19 cellular contexts compared by ENCODE assay signal in genomic region chr1:219801433-219801832, GRCh38.
A peak's percentile ranks its signal among the peaks of the same experiment; 100 is the strongest.
DNase-seq lines count a peak whose midpoint lies in the region; ATAC-seq and TF ChIP-seq lines count a peak whose summit lies in the region.
"Had no signal": no experiment of that assay in that cellular context is flagged by ENCODE, and none has a peak within 500 bp of the region (broad histone marks: within the 10 kb centered on the region; RNA-seq: fewer than 3 reads in every experiment).

No MANE protein-coding gene starts in this region.

- no peaks in the 10 kb centered on the region for H3K9me3 Mint-ChIP-seq in activated CD4-positive, alpha-beta T cell treated with anti-CD3 and anti-CD28 coated beads, Interleukin-2, amount 10 ng/mL, durations not matched to agents 24 days and 14 days
- H3K9me3 Mint-ChIP-seq in neural crest cell, result peaks cover 10% of the 10 kb centered on the region
- peaks cover 0 to 11% (median 4%) of the 10 kb centered on the region in 9 donors for H3K9me3 Mint-ChIP-seq in naive thymus-derived CD8-positive, alpha-beta T cell
- H3K9me3 Mint-ChIP-seq: CD14-positive monocyte, H9 had no signal

- no peak for TF ChIP-seq CTCF in neural crest cell (conservative IDR thresholded peaks at IDR 0.05)

- H3K36me3 Mint-ChIP-seq in activated CD4-positive, alpha-beta T cell treated with anti-CD3 and anti-CD28 coated beads, Interleukin-2, amount 10 ng/mL, durations not matched to agents 24 days and 14 days (ENCODE audit: low read depth), result no peaks in the 10 kb centered on the region
- H3K36me3 Mint-ChIP-seq in neural crest cell (ENCODE audit: low read depth), result peaks cover 5% of the 10 kb centered on the region
- no peaks in the 10 kb centered on the region for H3K36me3 Mint-ChIP-seq in naive thymus-derived CD8-positive, alpha-beta T cell
- H3K36me3 Mint-ChIP-seq: CD14-positive monocyte; CD8-positive, alpha-beta memory T cell had no signal

- H3K27me3 Mint-ChIP-seq in activated CD4-positive, alpha-beta T cell treated with anti-CD3 and anti-CD28 coated beads, Interleukin-2, amount 10 ng/mL, durations not matched to agents 24 days and 14 days, result peaks cover 1% of the 10 kb centered on the region
- H3K27me3 Mint-ChIP-seq in neural crest cell (ENCODE audit: low read depth), result no peaks in the 10 kb centered on the region
- peaks cover 0 to 5% (median 1%) of the 10 kb centered on the region in 5 donors for H3K27me3 Mint-ChIP-seq in naive thymus-derived CD8-positive, alpha-beta T cell

- no peak overlapping the region for H3K4me3 Mint-ChIP-seq in activated CD4-positive, alpha-beta T cell treated with anti-CD3 and anti-CD28 coated beads, Interleukin-2, amount 10 ng/mL, durations not matched to agents 24 days and 14 days
- H3K4me3 Mint-ChIP-seq in neural crest cell, result no peak overlapping the region
- H3K4me3 Mint-ChIP-seq in naive thymus-derived CD8-positive, alpha-beta T cell, result no peak overlapping the region
- H3K4me3 Mint-ChIP-seq: CD4-positive, alpha-beta T cell; H9 had no signal

- no peaks in the 10 kb centered on the region for H3K4me1 Mint-ChIP-seq in activated CD4-positive, alpha-beta T cell treated with anti-CD3 and anti-CD28 coated beads, Interleukin-2, amount 10 ng/mL, durations not matched to agents 24 days and 14 days
- peaks cover 30% of the 10 kb centered on the region for H3K4me1 Mint-ChIP-seq in neural crest cell
- H3K4me1 Mint-ChIP-seq in naive thymus-derived CD8-positive, alpha-beta T cell, result no peaks in the 10 kb centered on the region
- H3K4me1 Mint-ChIP-seq: CD14-positive monocyte; CD8-positive, alpha-beta memory T cell had no signal

- intact Hi-C loops in activated CD4-positive, alpha-beta T cell treated with anti-CD3 and anti-CD28 coated beads, Interleukin-2, amount 10 ng/mL, durations not matched to agents 24 days and 14 days (cut with micrococcal nuclease), result no loop called here

- ATAC-seq in naive thymus-derived CD8-positive, alpha-beta T cell, result no peak
- ATAC-seq: A549, HCT116 had no signal

- H3K27ac Mint-ChIP-seq in activated CD4-positive, alpha-beta T cell treated with anti-CD3 and anti-CD28 coated beads, Interleukin-2, amount 10 ng/mL, durations not matched to agents 24 days and 14 days, result no peak overlapping the region
- peak overlapping the region; percentile 37 for H3K27ac Mint-ChIP-seq in neural crest cell (ENCODE audit: unreplicated experiment)
- H3K27ac Mint-ChIP-seq in naive thymus-derived CD8-positive, alpha-beta T cell, result no peak overlapping the region
- H3K27ac Mint-ChIP-seq: CD14-positive monocyte; CD4-positive, alpha-beta T cell; CD8-positive, alpha-beta memory T cell; H9 had no signal

- POLR2A ChIA-PET in naive thymus-derived CD8-positive, alpha-beta T cell (lab: Charles Lee), result no interaction called here

- DNase-seq in activated CD4-positive, alpha-beta T cell treated with anti-CD3 and anti-CD28 coated beads, Interleukin-2, amount 10 ng/mL, durations not matched to agents 24 days and 14 days, result peak; percentile 19
- no peak for DNase-seq in activated CD4-positive, alpha-beta T cell treated with anti-CD3 and anti-CD28 coated beads for 1 hour
- DNase-seq in fibroblast of peridontal ligament (ENCODE audit: extremely low read depth) (peak; percentile 43), neural crest cell (ENCODE audit: low read depth, low spot score) (no peak), NCI-H2029 (lab: John Stamatoyannopoulos, UW) (no peak)
- DNase-seq in naive thymus-derived CD8-positive, alpha-beta T cell, result no peak
- DNase-seq: 8988T; ACHN; AML-193; BE2C; CD4-positive, alpha-beta T cell; CD8-positive, alpha-beta memory T cell; DMS53; DMS79 treated with DMSO at 0.1 percent for 48 hours; GF-D8; H9 had no signal

Comparison
In these comparisons a context has a peak if more than half of its experiments do, and no peak if none do; other contexts are left out.
1. DNase-seq: peak in activated CD4-positive, alpha-beta T cell treated with anti-CD3 and anti-CD28 coated beads, Interleukin-2, amount 10 ng/mL, durations not matched to agents 24 days and 14 days (single experiment) and fibroblast of peridontal ligament (single experiment); none in activated CD4-positive, alpha-beta T cell treated with anti-CD3 and anti-CD28 coated beads for 1 hour (single experiment), neural crest cell (single experiment), naive thymus-derived CD8-positive, alpha-beta T cell (0 of 10) and NCI-H2029 (single experiment).